In the genomic region with DNA sequence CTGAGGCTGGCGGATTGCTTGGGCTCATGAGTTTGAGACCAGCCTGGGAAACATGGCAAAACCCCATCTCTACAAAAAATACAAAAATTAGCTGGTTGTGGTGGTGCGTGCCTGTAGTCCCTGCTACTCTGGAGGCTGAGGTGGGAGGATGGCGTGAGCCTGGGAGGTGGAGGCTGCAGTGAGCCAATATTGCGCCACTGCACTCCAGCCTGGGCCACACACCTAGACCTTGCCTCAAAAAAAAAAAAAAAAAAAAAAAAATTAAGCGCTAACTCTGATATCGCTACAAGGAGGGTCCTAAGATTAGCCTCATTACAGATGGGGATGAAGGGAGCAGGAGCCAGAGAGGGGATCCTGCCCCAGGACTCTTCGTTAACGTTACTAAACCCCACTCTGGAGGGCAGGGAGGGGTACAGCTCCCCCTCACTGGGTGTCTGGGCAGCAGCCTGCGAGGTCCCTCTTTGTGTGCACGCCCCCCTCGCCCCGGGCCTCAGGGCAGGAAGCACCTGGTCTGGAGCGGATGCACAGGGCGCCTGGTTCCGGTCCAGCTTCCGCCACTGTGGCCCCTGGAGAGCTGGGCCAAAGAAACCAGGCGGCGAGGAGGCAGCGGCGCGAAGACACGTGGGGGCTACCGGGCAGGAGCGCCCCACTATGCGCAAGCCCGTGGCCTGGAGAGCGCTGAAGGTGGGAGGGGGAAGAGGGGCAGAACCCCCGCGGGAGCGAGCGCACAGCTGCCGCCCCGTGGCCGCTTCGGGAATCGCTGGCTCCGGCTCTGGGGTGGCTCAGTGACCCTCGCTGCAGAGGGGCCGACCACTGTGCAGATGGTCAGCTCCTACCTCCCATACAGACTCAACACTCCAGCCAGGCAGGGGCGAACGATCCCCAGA, we compare ENCODE assay signal across 8 cellular contexts. TPM values are rescaled to one million over a fixed set of nuclear protein-coding genes. Genes with fewer than 3 reads are reported as not detected.
DNase-seq lines count a peak whose midpoint lies in the region; ATAC-seq and TF ChIP-seq lines count a peak whose summit lies in the region.

No MANE protein-coding gene starts in this region.

- H3K27me3 ChIP-seq in thoracic aorta (replicated peaks; ENCODE audit: insufficient read depth) = no peaks in the 10 kb centered on the region

- peak overlapping the region; percentile 87 for H3K4me3 Mint-ChIP-seq in activated CD4-positive, alpha-beta T cell treated with anti-CD3 and anti-CD28 coated beads, Interleukin-2, amount 10 ng/mL, durations not matched to agents 24 days and 14 days

- H3K27ac ChIP-seq in thoracic aorta = peak overlapping the region in 1 of 2 donors; percentile 84

- H3K9me3 Mint-ChIP-seq in activated CD4-positive, alpha-beta T cell treated with anti-CD3 and anti-CD28 coated beads, Interleukin-2, amount 10 ng/mL, durations not matched to agents 24 days and 14 days = no peaks in the 10 kb centered on the region

- ATAC-seq in HG03432 (IDR thresholded peaks at IDR 0.05; ENCODE audit: unreplicated experiment) (peak; percentile 46), thoracic aorta (ENCODE audit: insufficient number of reproducible peaks, low FRiP score, low read depth) (no peak), GM18511 (IDR thresholded peaks at IDR 0.05; ENCODE audit: unreplicated experiment) (no peak)

- TF ChIP-seq CTCF in GM12874 (IDR thresholded peaks at IDR 0.05; ENCODE audit: insufficient read depth, low read depth, low read length) = peak; percentile 100
- TF ChIP-seq CTCF in thoracic aorta (IDR thresholded peaks at IDR 0.05) = peak; percentile 74

- peaks cover 13 to 37% of the 10 kb centered on the region in 2 donors for H3K4me1 ChIP-seq in thoracic aorta (ENCODE audit: control insufficient read depth in 1 of 2, low read depth in 2 of 2)

- peak; percentile 92 for DNase-seq in activated CD4-positive, alpha-beta T cell treated with anti-CD3 and anti-CD28 coated beads, Interleukin-2, amount 10 ng/mL, durations not matched to agents 24 days and 14 days
- DNase-seq in dermis microvascular lymphatic vessel endothelial cell (ENCODE audit: low read depth in 2 of 2) = peak; percentile 78 to 94
- peak; percentile 64 for DNase-seq in mucosa of gallbladder (ENCODE audit: low spot score)
- DNase-seq in thoracic aorta (ENCODE audit: low spot score) = no peak
- DNase-seq in dedifferentiated amniotic fluid mesenchymal stem cell (ENCODE audit: extremely low spot score) = no peak

- H3K4me3 ChIP-seq in thoracic aorta = peak overlapping the region; percentile 29

- H3K4me1 Mint-ChIP-seq in activated CD4-positive, alpha-beta T cell treated with anti-CD3 and anti-CD28 coated beads, Interleukin-2, amount 10 ng/mL, durations not matched to agents 24 days and 14 days = peaks cover 30% of the 10 kb centered on the region

- peak overlapping the region; percentile 85 for H3K27ac Mint-ChIP-seq in activated CD4-positive, alpha-beta T cell treated with anti-CD3 and anti-CD28 coated beads, Interleukin-2, amount 10 ng/mL, durations not matched to agents 24 days and 14 days

- peaks cover 23% of the 10 kb centered on the region for H3K36me3 Mint-ChIP-seq in activated CD4-positive, alpha-beta T cell treated with anti-CD3 and anti-CD28 coated beads, Interleukin-2, amount 10 ng/mL, durations not matched to agents 24 days and 14 days (ENCODE audit: low read depth)

- intact Hi-C loops in activated CD4-positive, alpha-beta T cell treated with anti-CD3 and anti-CD28 coated beads, Interleukin-2, amount 10 ng/mL, durations not matched to agents 24 days and 14 days (cut with micrococcal nuclease) = loop anchor here (1.0 to 5.0 kb wide), 2 partner anchors 12 to 48 kb away; partner anchors contain the start of genes IER2, STX10 and TRMT1

- peaks cover 4% of the 10 kb centered on the region for H3K36me3 ChIP-seq in thoracic aorta

- no peaks in the 10 kb centered on the region for H3K9me3 ChIP-seq in thoracic aorta

- peaks cover 1% of the 10 kb centered on the region for H3K27me3 Mint-ChIP-seq in activated CD4-positive, alpha-beta T cell treated with anti-CD3 and anti-CD28 coated beads, Interleukin-2, amount 10 ng/mL, durations not matched to agents 24 days and 14 days

RNA-seq across cellular contexts. Expression of gene LYL1, which starts 1.5 kb away (rescaled TPM):
- total RNA-seq in activated CD4-positive, alpha-beta T cell treated with anti-CD3 and anti-CD28 coated beads, Interleukin-2, amount 10 ng/mL, durations not matched to agents 24 days and 14 days = 2.1 and 2.4 TPM in 2 replicates
- total RNA-seq in dermis microvascular lymphatic vessel endothelial cell (25.4 and 43.5 TPM in 2 replicates), mucosa of gallbladder (11.7 TPM), thoracic aorta (10 to 100 TPM; 10.6 to 36.1 TPM)

RNA-seq across cellular contexts. Expression of gene TRMT1, which starts 12.3 kb away (rescaled TPM):
- total RNA-seq in activated CD4-positive, alpha-beta T cell treated with anti-CD3 and anti-CD28 coated beads, Interleukin-2, amount 10 ng/mL, durations not matched to agents 24 days and 14 days = 153 and 155 TPM in 2 replicates
- 20.3 and 26.2 TPM in 2 replicates for total RNA-seq in dermis microvascular lymphatic vessel endothelial cell
- 35.0 TPM for total RNA-seq in mucosa of gallbladder
- total RNA-seq in thoracic aorta = 10 to 100 TPM; 35.3 to 52.3 TPM

RNA-seq across cellular contexts. Expression of gene NACC1, which starts 13.9 kb away (rescaled TPM):
- 118 and 121 TPM in 2 replicates for total RNA-seq in activated CD4-positive, alpha-beta T cell treated with anti-CD3 and anti-CD28 coated beads, Interleukin-2, amount 10 ng/mL, durations not matched to agents 24 days and 14 days
- 36.2 and 46.7 TPM in 2 replicates for total RNA-seq in dermis microvascular lymphatic vessel endothelial cell
- 72.0 TPM for total RNA-seq in mucosa of gallbladder
- total RNA-seq in thoracic aorta = 10 to 100 TPM; 27.2 to 28.8 TPM

RNA-seq across cellular contexts. Expression of gene STX10, which starts 46.0 kb away (rescaled TPM):
- total RNA-seq in activated CD4-positive, alpha-beta T cell treated with anti-CD3 and anti-CD28 coated beads, Interleukin-2, amount 10 ng/mL, durations not matched to agents 24 days and 14 days = 66.2 and 73.5 TPM in 2 replicates
- total RNA-seq in dermis microvascular lymphatic vessel endothelial cell (57.1 and 62.4 TPM in 2 replicates), mucosa of gallbladder (57.7 TPM), thoracic aorta (10 to 100 TPM; 30.8 to 83.4 TPM)

RNA-seq across cellular contexts. Expression of gene IER2, which starts 46.0 kb away (rescaled TPM):
- 161 TPM in 2 replicates for total RNA-seq in activated CD4-positive, alpha-beta T cell treated with anti-CD3 and anti-CD28 coated beads, Interleukin-2, amount 10 ng/mL, durations not matched to agents 24 days and 14 days
- 18.6 and 31.1 TPM in 2 replicates for total RNA-seq in dermis microvascular lymphatic vessel endothelial cell
- total RNA-seq in mucosa of gallbladder = 103 TPM
- 100 to 1,000 TPM; 125 to 440 TPM for total RNA-seq in thoracic aorta

Comparison
In these comparisons a context has a peak if more than half of its experiments do, and no peak if none do; other contexts are left out.
1. DNase-seq: peak in activated CD4-positive, alpha-beta T cell treated with anti-CD3 and anti-CD28 coated beads, Interleukin-2, amount 10 ng/mL, durations not matched to agents 24 days and 14 days (single experiment), dermis microvascular lymphatic vessel endothelial cell (2 of 2) and mucosa of gallbladder (single experiment); none in thoracic aorta (single experiment) and dedifferentiated amniotic fluid mesenchymal stem cell (single experiment).